In genomic region chr4:17817027-17817426, GRCh38 we compare ENCODE assay signal across 8 cellular contexts. TPM values are rescaled to one million over a fixed set of nuclear protein-coding genes. Genes with fewer than 3 reads are reported as not detected.
DNase-seq lines count a peak whose midpoint lies in the region; ATAC-seq and TF ChIP-seq lines count a peak whose summit lies in the region.

No MANE protein-coding gene starts in this region.

- TF ChIP-seq CTCF in dorsolateral prefrontal cortex (IDR thresholded peaks at IDR 0.05 in 54 of 56, conservative IDR thresholded peaks at IDR 0.05 in 2 of 56; ENCODE audit: low read depth in 1 of 56, partially characterized antibody in 56 of 56) = peak; percentile 16 to 83 (median 68)

- no peaks in the 10 kb centered on the region for H3K9me3 Mint-ChIP-seq in naive B cell
- no peaks in the 10 kb centered on the region for H3K9me3 Mint-ChIP-seq in stimulated activated memory B cell treated with anti-CD40 and anti-IgM and Interleukin-4, amounts not matched to agents 10 μg/mL and 1 μg/mL and 100 μg/mL, for 72 hours

- ATAC-seq in GM19395 (IDR thresholded peaks at IDR 0.05; ENCODE audit: unreplicated experiment) (peak; percentile 79), HG03432 (IDR thresholded peaks at IDR 0.05; ENCODE audit: unreplicated experiment) (peak; percentile 82), naive B cell (ENCODE audit: low read depth in 2 of 2) (peak; percentile 64 to 82)
- ATAC-seq in stimulated activated memory B cell treated with anti-CD40 and anti-IgM and Interleukin-4, amounts not matched to agents 10 μg/mL and 1 μg/mL and 100 μg/mL, for 72 hours = no peak

- intact Hi-C loops in dorsolateral prefrontal cortex (cut with DNase I) = loop anchor here (2.0 to 10.0 kb wide), 2 partner anchors 202 to 778 kb away; partner anchors contain the start of gene MED28 (in 1 of the 2)

- no peak overlapping the region for H3K27ac Mint-ChIP-seq in naive B cell
- H3K27ac Mint-ChIP-seq in stimulated activated memory B cell treated with anti-CD40 and anti-IgM and Interleukin-4, amounts not matched to agents 10 μg/mL and 1 μg/mL and 100 μg/mL, for 72 hours = no peak overlapping the region

- no peak overlapping the region for H3K27ac ChIP-seq in dorsolateral prefrontal cortex

- peak overlapping the region in 1 of 59 donors; percentile 5 for H3K4me3 ChIP-seq in dorsolateral prefrontal cortex

- DNase-seq in ELR (ENCODE audit: low read depth) = peak; percentile 64
- peak; percentile 83 for DNase-seq in RKO (ENCODE audit: low spot score)
- no peak for DNase-seq in dorsolateral prefrontal cortex
- DNase-seq in naive B cell = peak; percentile 34
- DNase-seq in T-helper 9 cell = no peak

- no peaks in the 10 kb centered on the region for H3K27me3 Mint-ChIP-seq in naive B cell
- no peaks in the 10 kb centered on the region for H3K27me3 Mint-ChIP-seq in stimulated activated memory B cell treated with anti-CD40 and anti-IgM and Interleukin-4, amounts not matched to agents 10 μg/mL and 1 μg/mL and 100 μg/mL, for 72 hours

- H3K4me3 Mint-ChIP-seq in naive B cell = no peak overlapping the region
- H3K4me3 Mint-ChIP-seq in stimulated activated memory B cell treated with anti-CD40 and anti-IgM and Interleukin-4, amounts not matched to agents 10 μg/mL and 1 μg/mL and 100 μg/mL, for 72 hours = no peak overlapping the region

- H3K4me1 Mint-ChIP-seq in naive B cell = peaks cover 0 to under 1% (median 0%) of the 10 kb centered on the region in 3 donors
- peaks cover 11% of the 10 kb centered on the region for H3K4me1 Mint-ChIP-seq in stimulated activated memory B cell treated with anti-CD40 and anti-IgM and Interleukin-4, amounts not matched to agents 10 μg/mL and 1 μg/mL and 100 μg/mL, for 72 hours

- H3K36me3 Mint-ChIP-seq in naive B cell = no peaks in the 10 kb centered on the region
- H3K36me3 Mint-ChIP-seq in stimulated activated memory B cell treated with anti-CD40 and anti-IgM and Interleukin-4, amounts not matched to agents 10 μg/mL and 1 μg/mL and 100 μg/mL, for 72 hours = no peaks in the 10 kb centered on the region

- no peaks in the 10 kb centered on the region for H3K27me3 ChIP-seq in dorsolateral prefrontal cortex

RNA-seq across cellular contexts. Expression of gene NCAPG, which starts 6.2 kb away (rescaled TPM):
- total RNA-seq in dorsolateral prefrontal cortex = 1 to 10 TPM in 10 of 120 experiments, under 1 TPM in 63, not detected in 47; 0.12 to 1.8 (median 0.44) TPM
- 1 to 10 TPM in 1 of 6 donors, under 1 TPM in 3, not detected in 2; 0.15 to 1.3 (median 0.34) TPM for polyA plus RNA-seq in naive B cell (ENCODE audit: low read depth in 6 of 6)

RNA-seq across cellular contexts. Expression of gene DCAF16, which starts 6.5 kb away (rescaled TPM):
- 10 to 100 TPM; 24.8 to 77.9 (median 45.8) TPM for total RNA-seq in dorsolateral prefrontal cortex
- polyA plus RNA-seq in naive B cell (ENCODE audit: low read depth in 6 of 6) = 10 to 100 TPM; 13.6 to 31.4 (median 18.6) TPM

RNA-seq across cellular contexts. Expression of gene FAM184B, which starts 35.6 kb away (rescaled TPM):
- 1 to 10 TPM; 1.4 to 3.9 (median 2.3) TPM for total RNA-seq in dorsolateral prefrontal cortex
- not detected for polyA plus RNA-seq in naive B cell (ENCODE audit: low read depth in 6 of 6)

Comparison
In these comparisons a context has a peak if more than half of its experiments do, and no peak if none do; other contexts are left out.
1. DNase-seq: peak in ELR (single experiment), RKO (single experiment) and naive B cell (single experiment); none in dorsolateral prefrontal cortex (0 of 10) and T-helper 9 cell (single experiment).